ENCODE assay signal across 8 cellular contexts in genomic region chr12:124636138-124636968, GRCh38.
DNase-seq lines count a peak whose midpoint lies in the region; ATAC-seq and TF ChIP-seq lines count a peak whose summit lies in the region.

No MANE protein-coding gene starts in this region.

- DNase-seq in Caki2 (ENCODE audit: low read depth) (peak; percentile 59), WTC11 (ENCODE audit: low spot score) (no peak), hippocampal formation (lab: John Stamatoyannopoulos, UW) (no peak)
- DNase-seq in activated naive CD4-positive, alpha-beta T cell treated with Interleukin-2 at 50 U/mL for 16 hours = peak; percentile 41

- H3K4me1 Mint-ChIP-seq in WTC11 = peaks cover 26% of the 10 kb centered on the region

- no peaks in the 10 kb centered on the region for H4K20me1 ChIP-seq in OCI-LY3 (ENCODE audit: insufficient read depth, low read length)

- H3K27ac Mint-ChIP-seq in WTC11 = no peak overlapping the region

- peak overlapping the region; percentile 29 for H3K4me2 ChIP-seq in OCI-LY3 (ENCODE audit: low read length)

- peaks cover 9% of the 10 kb centered on the region for H3K9me3 Mint-ChIP-seq in WTC11

- 0 out of 2 replicates have a peak overlapping the region, but pooled peaks have one; percentile 24 for H2AFZ ChIP-seq in OCI-LY3 (ENCODE audit: low read depth, low read length)

- H3K27me3 ChIP-seq in OCI-LY3 (ENCODE audit: low read depth, low read length) (peaks cover 24% of the 10 kb centered on the region), muscle layer of duodenum (ENCODE audit: low read depth, low read length) (no peaks in the 10 kb centered on the region)

- CTCF ChIA-PET in WTC11 (lab: Charles Lee) = interaction anchor here (1.8 kb wide), 1 partner anchor 19 kb away, joined by 4 read pairs; no protein-coding TSS in a partner anchor

- in situ Hi-C loops in Caki2 (cut with HindIII; ENCODE audit: low pct_unique_long_range_greater_than_20kb, low sequenced_read_pairs) = no loop called here

- H3K36me3 ChIP-seq in OCI-LY3 (replicated peaks; ENCODE audit: low read depth, low read length) = no peaks in the 10 kb centered on the region
- no peaks in the 10 kb centered on the region for H3K36me3 ChIP-seq in muscle layer of duodenum (ENCODE audit: control insufficient read depth in 1 of 2, insufficient read depth in 2 of 2, low read length in 2 of 2)

- no peaks in the 10 kb centered on the region for H3K36me3 Mint-ChIP-seq in WTC11

- H3K79me2 ChIP-seq in OCI-LY3 (ENCODE audit: low read length) = no peaks in the 10 kb centered on the region

- POLR2A ChIA-PET in WTC11 (lab: Charles Lee) = no interaction called here

- no peak for ATAC-seq in GM19397 (IDR thresholded peaks at IDR 0.05; ENCODE audit: unreplicated experiment)
- no peak for ATAC-seq in WTC11
- no peak for ATAC-seq in GM18868 (IDR thresholded peaks at IDR 0.05; ENCODE audit: unreplicated experiment)

- no peak for TF ChIP-seq CTCF in OCI-LY3 (IDR thresholded peaks at IDR 0.05; ENCODE audit: low read depth, low read length)
- TF ChIP-seq CTCF in WTC11 (IDR thresholded peaks at IDR 0.05) = no peak

- H3K27me3 Mint-ChIP-seq in WTC11 (ENCODE audit: low read depth) = no peaks in the 10 kb centered on the region; the same call in 1 of the 2 replicates

- H3K4me1 ChIP-seq in OCI-LY3 (ENCODE audit: low read length) = peaks cover 21% of the 10 kb centered on the region
- H3K4me1 ChIP-seq in muscle layer of duodenum (ENCODE audit: control insufficient read depth in 1 of 2, insufficient read depth in 2 of 2, low read length in 2 of 2) = peaks cover 7 to 10% of the 10 kb centered on the region in 2 donors

- H3K9me3 ChIP-seq in OCI-LY3 (ENCODE audit: insufficient read depth, low read length) = no peaks in the 10 kb centered on the region
- no peaks in the 10 kb centered on the region for H3K9me3 ChIP-seq in muscle layer of duodenum (ENCODE audit: control insufficient read depth in 1 of 2, low read length in 2 of 2)

- no peak overlapping the region for H3K9ac ChIP-seq in OCI-LY3 (ENCODE audit: low read length)

- H3K4me3 Mint-ChIP-seq in WTC11 = no peak overlapping the region

- 0 out of 2 replicates have a peak overlapping the region, but pooled peaks have one; percentile 1 for H3K4me3 ChIP-seq in OCI-LY3 (ENCODE audit: low read length)
- H3K4me3 ChIP-seq in muscle layer of duodenum (ENCODE audit: low read depth in 1 of 2, low read length in 2 of 2) = no peak overlapping the region

- H3K27ac ChIP-seq in OCI-LY3 (ENCODE audit: low read length) (no peak overlapping the region), muscle layer of duodenum (ENCODE audit: low read length) (peak overlapping the region; percentile 20)

TF ChIP-seq in WTC11, 78 proteins besides CTCF, POLR2A, EP300 and RAD21 (continues in another document):
- TF ChIP-seq ERG (CRISPR knock-in tag; IDR thresholded peaks at IDR 0.05) = no peak
- no peak for TF ChIP-seq ZNF396 (CRISPR knock-in tag; IDR thresholded peaks at IDR 0.05; ENCODE audit: borderline replicate concordance)
- TF ChIP-seq NFYB (CRISPR knock-in tag; conservative IDR thresholded peaks at IDR 0.05; ENCODE audit: low read depth) = no peak
- TF ChIP-seq ARID4B (CRISPR knock-in tag; IDR thresholded peaks at IDR 0.05; ENCODE audit: borderline replicate concordance) = no peak
- no peak for TF ChIP-seq IRF2 (CRISPR knock-in tag; IDR thresholded peaks at IDR 0.05; ENCODE audit: borderline replicate concordance, low read depth)
- no peak for TF ChIP-seq NFATC4 (CRISPR knock-in tag; IDR thresholded peaks at IDR 0.05)
- TF ChIP-seq SOX15 (CRISPR knock-in tag; IDR thresholded peaks at IDR 0.05) = no peak
- TF ChIP-seq FOXP4 (CRISPR knock-in tag; IDR thresholded peaks at IDR 0.05) = no peak
- TF ChIP-seq ZNF232 (CRISPR knock-in tag; IDR thresholded peaks at IDR 0.05) = no peak
- TF ChIP-seq ZNF532 (CRISPR knock-in tag; IDR thresholded peaks at IDR 0.05; ENCODE audit: borderline replicate concordance) = no peak
- no peak for TF ChIP-seq JAZF1 (CRISPR knock-in tag; IDR thresholded peaks at IDR 0.05)
- no peak for TF ChIP-seq ZNF423 (CRISPR knock-in tag; IDR thresholded peaks at IDR 0.05)
- no peak for TF ChIP-seq CREM (CRISPR knock-in tag; IDR thresholded peaks at IDR 0.05)

Comparison
In these comparisons a context has a peak if more than half of its experiments do, and no peak if none do; other contexts are left out.
1. DNase-seq: peak in Caki2 (single experiment) and activated naive CD4-positive, alpha-beta T cell treated with Interleukin-2 at 50 U/mL for 16 hours (single experiment); none in WTC11 (single experiment) and hippocampal formation (0 of 2).